In the genomic region with DNA sequence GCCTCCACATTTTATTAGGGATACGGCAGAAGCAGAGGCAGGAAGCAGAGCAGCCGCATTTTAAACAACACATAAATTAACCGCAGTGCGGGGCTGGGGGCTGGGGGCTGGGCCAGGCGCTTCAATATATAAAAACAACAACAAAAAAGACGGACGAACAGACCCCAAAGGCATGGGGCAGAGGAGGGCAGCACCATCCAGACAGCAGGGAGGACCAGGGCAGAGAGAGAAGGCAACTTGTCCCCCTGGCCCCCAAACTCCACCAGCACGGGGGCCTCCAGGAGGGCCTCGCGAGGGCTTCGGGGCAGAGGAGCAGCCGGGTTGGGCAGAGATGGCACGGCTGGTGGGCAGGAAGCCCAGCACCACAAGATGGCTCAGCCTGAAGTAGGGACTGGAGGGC, we compare ENCODE assay signal across 24 cellular contexts.
"Had no signal": no experiment of that assay in that cellular context is flagged by ENCODE, and none has a peak within 500 bp of the region (broad histone marks: within the 10 kb centered on the region; RNA-seq: fewer than 3 reads in every experiment).

No MANE protein-coding gene starts in this region.

- FAIRE-seq: endometrium, keratinocyte, small intestine, TTC549 had no signal

- H3K36me3 ChIP-seq: WERI-Rb-1 had no signal

- ATAC-seq: activated CD8-positive, alpha-beta T cell treated with anti-CD3 and anti-CD28 coated beads, Interleukin-2, amount 10 ng/mL, durations not matched to agents 7 days and 5 days; activated naive CD4-positive, alpha-beta T cell treated with anti-CD3 and anti-CD28 coated beads, Interleukin-2, amount 50 U/mL, for 72 hours; foreskin keratinocyte; left colon; natural killer cell; sciatic nerve had no signal

- H3K27me3 ChIP-seq: foreskin keratinocyte, testis, vagina had no signal

- H3K4me3 ChIP-seq: lung, testis, vagina had no signal

- H3K9ac ChIP-seq: parathyroid adenoma had no signal

- DNase-seq: activated CD4-positive, alpha-beta T cell treated with anti-CD3 and anti-CD28 coated beads for 1 hour; activated CD4-positive, alpha-beta T cell treated with anti-CD3 and anti-CD28 coated beads, Interleukin-2, amount 50 U/mL, for 1 hour; activated CD8-positive, alpha-beta T cell treated with anti-CD3 and anti-CD28 coated beads, Interleukin-2, amount 10 ng/mL, durations not matched to agents 7 days and 5 days; activated gamma-delta T cell treated with Interleukin-2 at 50 U/mL for 16 hours; foreskin keratinocyte; left colon; natural killer cell; small intestine; stimulated activated CD4-positive, alpha-beta T cell treated with anti-CD3 and anti-CD28 coated beads, Interleukin-15, amount 100 ng/mL, for 24 hours; stimulated activated CD8-positive, alpha-beta memory T cell treated with anti-CD3 and anti-CD28 coated beads, Interleukin-4, amount 100 ng/mL, for 48 hours; stimulated activated naive CD4-positive, alpha-beta T cell; testis; WERI-Rb-1 had no signal

- H3K4me3 Mint-ChIP-seq: activated CD8-positive, alpha-beta T cell treated with anti-CD3 and anti-CD28 coated beads, Interleukin-2, amount 10 ng/mL, durations not matched to agents 7 days and 5 days; brain; natural killer cell; type B pancreatic cell had no signal

- H3K79me2 ChIP-seq: parathyroid adenoma had no signal

- H3K27me3 Mint-ChIP-seq: type B pancreatic cell had no signal

- H3K27ac Mint-ChIP-seq: activated CD8-positive, alpha-beta T cell treated with anti-CD3 and anti-CD28 coated beads, Interleukin-2, amount 10 ng/mL, durations not matched to agents 7 days and 5 days; natural killer cell; type B pancreatic cell had no signal

- H3K36me3 Mint-ChIP-seq: activated naive CD4-positive, alpha-beta T cell treated with anti-CD3 and anti-CD28 coated beads, Interleukin-2, amount 50 U/mL, for 72 hours; natural killer cell had no signal

- H3K27ac ChIP-seq: foreskin keratinocyte, neutrophil, parathyroid adenoma, testis, vagina, WERI-Rb-1 had no signal

- H3K4me1 ChIP-seq: foreskin keratinocyte, parathyroid adenoma, testis, vagina had no signal

- H3K4me1 Mint-ChIP-seq: brain, natural killer cell had no signal

- H2AFZ ChIP-seq: parathyroid adenoma had no signal

- H3K9me3 ChIP-seq: neutrophil, testis, vagina had no signal
